In the genomic region with DNA sequence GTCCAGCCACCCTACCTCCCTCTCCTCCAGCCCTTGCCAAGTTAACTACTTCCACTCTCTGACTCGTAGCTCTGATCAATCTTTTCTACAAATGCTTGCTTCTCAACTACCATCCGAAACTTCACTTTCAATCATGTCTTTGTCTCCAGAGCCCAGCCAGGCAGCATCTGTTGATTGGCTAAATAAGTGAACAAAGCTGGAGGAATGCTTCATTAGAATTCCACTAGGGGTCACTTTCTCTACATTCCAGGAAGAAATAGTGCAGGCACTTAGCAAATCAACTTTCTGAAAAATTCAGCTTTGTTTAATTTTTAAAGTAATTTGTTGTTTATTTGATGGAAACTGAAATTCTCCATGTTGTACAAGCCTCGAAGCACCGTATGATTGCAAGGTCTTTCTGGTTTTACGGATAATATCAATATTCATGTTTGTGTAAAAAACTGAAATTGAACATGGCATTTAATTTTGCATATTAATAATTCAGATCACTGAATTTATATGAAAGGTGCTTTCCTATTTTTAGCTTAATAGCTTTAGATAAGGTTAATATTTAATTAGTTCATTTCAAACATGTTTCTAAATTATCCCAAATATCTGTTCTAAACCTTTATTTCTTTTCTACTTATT, we compare ENCODE assay signal across 8 cellular contexts. TPM values are rescaled to one million over a fixed set of nuclear protein-coding genes. Genes with fewer than 3 reads are reported as not detected.
DNase-seq lines count a peak whose midpoint lies in the region; ATAC-seq, FAIRE-seq and TF ChIP-seq lines count a peak whose summit lies in the region.

No MANE protein-coding gene starts in this region.

- H3K27me3 Mint-ChIP-seq in WTC11 (ENCODE audit: low read depth) (no peaks in the 10 kb centered on the region), progenitor cell of endocrine pancreas (no peaks in the 10 kb centered on the region)

- intact Hi-C loops in aorta (cut with DNase I) = loop anchor here (5.0 to 10.0 kb wide), 3 partner anchors 137 to 422 kb away; no protein-coding TSS in a partner anchor

- no peaks in the 10 kb centered on the region for H3K36me3 Mint-ChIP-seq in WTC11
- no peaks in the 10 kb centered on the region for H3K36me3 Mint-ChIP-seq in progenitor cell of endocrine pancreas (ENCODE audit: insufficient read depth)

- DNase-seq in Daoy (ENCODE audit: low read depth) = peak; percentile 33
- peak; percentile 79 for DNase-seq in GM23248
- DNase-seq in NCI-H2081 treated with DMSO at 0.1 percent for 48 hours (lab: John Stamatoyannopoulos, UW) = peak; percentile 9
- no peak for DNase-seq in WTC11 (ENCODE audit: low spot score)
- peak; percentile 4 to 40 for DNase-seq in frontal cortex (ENCODE audit: low spot score in 2 of 2)
- no peak for DNase-seq in progenitor cell of endocrine pancreas (ENCODE audit: low spot score, unreplicated experiment)
- no peak for DNase-seq in activated effector memory CD4-positive, alpha-beta T cell treated with anti-CD3 and anti-CD28 coated beads, Interleukin-2, amount 50 U/mL, for 16 hours
- DNase-seq in aorta = no peak

- POLR2A ChIA-PET in WTC11 (lab: Charles Lee) = interaction anchor here (1.6 kb wide), 1 partner anchor 33 kb away, joined by 3 read pairs; a partner anchor contains a TSS

- H3K9me3 Mint-ChIP-seq in WTC11 = no peaks in the 10 kb centered on the region
- H3K9me3 Mint-ChIP-seq in progenitor cell of endocrine pancreas (ENCODE audit: low read depth) = no peaks in the 10 kb centered on the region

- H3K4me1 ChIP-seq in GM23248 (ENCODE audit: insufficient read depth) = no peaks in the 10 kb centered on the region
- no peaks in the 10 kb centered on the region for H3K4me1 ChIP-seq in aorta (ENCODE audit: control insufficient read depth in 1 of 2, insufficient read depth in 2 of 2, low read length in 2 of 2)

- no peak overlapping the region for H3K4me2 ChIP-seq in GM23248 (ENCODE audit: unreplicated experiment)

- no peaks in the 10 kb centered on the region for H3K27me3 ChIP-seq in GM23248 (replicated peaks; ENCODE audit: insufficient read depth)
- H3K27me3 ChIP-seq in aorta (ENCODE audit: control insufficient read depth in 1 of 2, insufficient read depth in 2 of 2, low read length in 1 of 2) = no peaks in the 10 kb centered on the region

- no peak overlapping the region for H2AFZ ChIP-seq in GM23248

- H3K9ac ChIP-seq in GM23248 = no peak overlapping the region

- no peaks in the 10 kb centered on the region for H3K9me2 ChIP-seq in GM23248 (ENCODE audit: insufficient read depth)

- H3K9me3 ChIP-seq in GM23248 (ENCODE audit: low read depth) (no peaks in the 10 kb centered on the region), aorta (ENCODE audit: control insufficient read depth, low read length) (no peaks in the 10 kb centered on the region)

- H3K4me3 Mint-ChIP-seq in WTC11 = no peak overlapping the region
- no peak overlapping the region for H3K4me3 Mint-ChIP-seq in progenitor cell of endocrine pancreas (ENCODE audit: low read depth)

- H3K4me3 ChIP-seq in GM23248 (no peak overlapping the region), aorta (ENCODE audit: low read length in 2 of 2) (no peak overlapping the region)

- H3K27ac ChIP-seq in GM23248 (no peak overlapping the region), aorta (ENCODE audit: low read depth in 1 of 2, low read length in 2 of 2) (no peak overlapping the region)

- no peaks in the 10 kb centered on the region for H3F3A ChIP-seq in GM23248 (ENCODE audit: insufficient read depth)

- no peaks in the 10 kb centered on the region for H3K79me2 ChIP-seq in GM23248 (ENCODE audit: insufficient read depth)

- TF ChIP-seq CTCF in WTC11 (IDR thresholded peaks at IDR 0.05) = 0 out of 2 replicates have a peak, but pooled peaks have one; percentile 26
- peak; percentile 61 for TF ChIP-seq CTCF in progenitor cell of endocrine pancreas (IDR thresholded peaks at IDR 0.05; ENCODE audit: unreplicated experiment)

- H3K36me3 ChIP-seq in GM23248 (ENCODE audit: low read depth) (no peaks in the 10 kb centered on the region), aorta (ENCODE audit: control insufficient read depth in 1 of 2, insufficient read depth in 2 of 2, low read length in 1 of 2) (no peaks in the 10 kb centered on the region)

- ATAC-seq in WTC11 = peak; percentile 78
- ATAC-seq in aorta (ENCODE audit: low FRiP score) = no peak

- 28 to 34% methylated on average over 5 of the region's 5 CpGs for WGBS in GM23248 (ENCODE audit: low coverage in 1 of 2, low lambda C conversion rate in 2 of 2, missing lambda C conversion rate in 2 of 2), 2 experiments
- WGBS in aorta, 2 donors = 60 to 65% methylated on average over 5 of the region's 5 CpGs

- H3K27ac Mint-ChIP-seq in WTC11 = no peak overlapping the region
- H3K27ac Mint-ChIP-seq in progenitor cell of endocrine pancreas = no peak overlapping the region

- H4K20me1 ChIP-seq in GM23248 (ENCODE audit: insufficient read depth) = no peaks in the 10 kb centered on the region

- FAIRE-seq in frontal cortex (lab: Jason Lieb, UNC) = peak; percentile 70

- CTCF ChIA-PET in WTC11 (lab: Charles Lee) = interaction anchor here (0.5 to 2.2 kb wide), 16 partner anchors 9 to 591 kb away, joined by 3 to 12 read pairs (median 4); a partner anchor contains a TSS

- in situ Hi-C loops in GM23248 (cut with MboI) = loop anchor here (10.0 kb wide), 1 partner anchor 145 kb away; no protein-coding TSS in a partner anchor

- H3K4me1 Mint-ChIP-seq in WTC11 (peaks cover 17% of the 10 kb centered on the region), progenitor cell of endocrine pancreas (ENCODE audit: low read depth) (no peaks in the 10 kb centered on the region)

TF ChIP-seq in WTC11, 78 proteins besides CTCF, POLR2A, EP300 and RAD21 (continues in another document):
- no peak for TF ChIP-seq NFE2L1 (CRISPR knock-in tag; IDR thresholded peaks at IDR 0.05)
- TF ChIP-seq, protein P1, sequence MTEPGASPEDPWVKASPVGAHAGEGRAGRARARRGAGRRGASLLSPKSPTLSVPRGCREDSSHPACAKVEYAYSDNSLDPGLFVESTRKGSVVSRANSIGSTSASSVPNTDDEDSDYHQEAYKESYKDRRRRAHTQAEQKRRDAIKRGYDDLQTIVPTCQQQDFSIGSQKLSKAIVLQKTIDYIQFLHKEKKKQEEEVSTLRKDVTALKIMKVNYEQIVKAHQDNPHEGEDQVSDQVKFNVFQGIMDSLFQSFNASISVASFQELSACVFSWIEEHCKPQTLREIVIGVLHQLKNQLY (CRISPR knock-in tag; IDR thresholded peaks at IDR 0.05) = no peak
- TF ChIP-seq, protein P2, sequence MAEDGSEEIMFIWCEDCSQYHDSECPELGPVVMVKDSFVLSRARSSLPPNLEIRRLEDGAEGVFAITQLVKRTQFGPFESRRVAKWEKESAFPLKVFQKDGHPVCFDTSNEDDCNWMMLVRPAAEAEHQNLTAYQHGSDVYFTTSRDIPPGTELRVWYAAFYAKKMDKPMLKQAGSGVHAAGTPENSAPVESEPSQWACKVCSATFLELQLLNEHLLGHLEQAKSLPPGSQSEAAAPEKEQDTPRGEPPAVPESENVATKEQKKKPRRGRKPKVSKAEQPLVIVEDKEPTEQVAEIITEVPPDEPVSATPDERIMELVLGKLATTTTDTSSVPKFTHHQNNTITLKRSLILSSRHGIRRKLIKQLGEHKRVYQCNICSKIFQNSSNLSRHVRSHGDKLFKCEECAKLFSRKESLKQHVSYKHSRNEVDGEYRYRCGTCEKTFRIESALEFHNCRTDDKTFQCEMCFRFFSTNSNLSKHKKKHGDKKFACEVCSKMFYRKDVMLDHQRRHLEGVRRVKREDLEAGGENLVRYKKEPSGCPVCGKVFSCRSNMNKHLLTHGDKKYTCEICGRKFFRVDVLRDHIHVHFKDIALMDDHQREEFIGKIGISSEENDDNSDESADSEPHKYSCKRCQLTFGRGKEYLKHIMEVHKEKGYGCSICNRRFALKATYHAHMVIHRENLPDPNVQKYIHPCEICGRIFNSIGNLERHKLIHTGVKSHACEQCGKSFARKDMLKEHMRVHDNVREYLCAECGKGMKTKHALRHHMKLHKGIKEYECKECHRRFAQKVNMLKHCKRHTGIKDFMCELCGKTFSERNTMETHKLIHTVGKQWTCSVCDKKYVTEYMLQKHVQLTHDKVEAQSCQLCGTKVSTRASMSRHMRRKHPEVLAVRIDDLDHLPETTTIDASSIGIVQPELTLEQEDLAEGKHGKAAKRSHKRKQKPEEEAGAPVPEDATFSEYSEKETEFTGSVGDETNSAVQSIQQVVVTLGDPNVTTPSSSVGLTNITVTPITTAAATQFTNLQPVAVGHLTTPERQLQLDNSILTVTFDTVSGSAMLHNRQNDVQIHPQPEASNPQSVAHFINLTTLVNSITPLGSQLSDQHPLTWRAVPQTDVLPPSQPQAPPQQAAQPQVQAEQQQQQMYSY (CRISPR knock-in tag; IDR thresholded peaks at IDR 0.05) = no peak
- TF ChIP-seq, protein P3, sequence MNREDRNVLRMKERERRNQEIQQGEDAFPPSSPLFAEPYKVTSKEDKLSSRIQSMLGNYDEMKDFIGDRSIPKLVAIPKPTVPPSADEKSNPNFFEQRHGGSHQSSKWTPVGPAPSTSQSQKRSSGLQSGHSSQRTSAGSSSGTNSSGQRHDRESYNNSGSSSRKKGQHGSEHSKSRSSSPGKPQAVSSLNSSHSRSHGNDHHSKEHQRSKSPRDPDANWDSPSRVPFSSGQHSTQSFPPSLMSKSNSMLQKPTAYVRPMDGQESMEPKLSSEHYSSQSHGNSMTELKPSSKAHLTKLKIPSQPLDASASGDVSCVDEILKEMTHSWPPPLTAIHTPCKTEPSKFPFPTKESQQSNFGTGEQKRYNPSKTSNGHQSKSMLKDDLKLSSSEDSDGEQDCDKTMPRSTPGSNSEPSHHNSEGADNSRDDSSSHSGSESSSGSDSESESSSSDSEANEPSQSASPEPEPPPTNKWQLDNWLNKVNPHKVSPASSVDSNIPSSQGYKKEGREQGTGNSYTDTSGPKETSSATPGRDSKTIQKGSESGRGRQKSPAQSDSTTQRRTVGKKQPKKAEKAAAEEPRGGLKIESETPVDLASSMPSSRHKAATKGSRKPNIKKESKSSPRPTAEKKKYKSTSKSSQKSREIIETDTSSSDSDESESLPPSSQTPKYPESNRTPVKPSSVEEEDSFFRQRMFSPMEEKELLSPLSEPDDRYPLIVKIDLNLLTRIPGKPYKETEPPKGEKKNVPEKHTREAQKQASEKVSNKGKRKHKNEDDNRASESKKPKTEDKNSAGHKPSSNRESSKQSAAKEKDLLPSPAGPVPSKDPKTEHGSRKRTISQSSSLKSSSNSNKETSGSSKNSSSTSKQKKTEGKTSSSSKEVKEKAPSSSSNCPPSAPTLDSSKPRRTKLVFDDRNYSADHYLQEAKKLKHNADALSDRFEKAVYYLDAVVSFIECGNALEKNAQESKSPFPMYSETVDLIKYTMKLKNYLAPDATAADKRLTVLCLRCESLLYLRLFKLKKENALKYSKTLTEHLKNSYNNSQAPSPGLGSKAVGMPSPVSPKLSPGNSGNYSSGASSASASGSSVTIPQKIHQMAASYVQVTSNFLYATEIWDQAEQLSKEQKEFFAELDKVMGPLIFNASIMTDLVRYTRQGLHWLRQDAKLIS (CRISPR knock-in tag; IDR thresholded peaks at IDR 0.05; ENCODE audit: borderline replicate concordance) = no peak

RNA-seq across cellular contexts. Expression of a gene that starts 32.4 kb away (rescaled TPM):
- 3.2 and 6.4 TPM in 2 replicates for total RNA-seq in Daoy (2014; rRNA removed; shearing (Covaris generic))
- 0.86 and 0.89 TPM in 2 replicates for total RNA-seq in GM23248 (2014; rRNA removed; shearing (Covaris generic))
- polyA plus RNA-seq in GM23248 (2016; fragmentation: Nextera tagmentation; extraction: Ambion mirVana) = 0.50 and 1.2 TPM in 2 replicates
- total RNA-seq in WTC11 (2021) = 9.7 to 12.5 TPM (median 10.2 TPM) in 3 replicates
- total RNA-seq in frontal cortex = 3.3 TPM
- total RNA-seq in progenitor cell of endocrine pancreas = 7.0 and 7.1 TPM in 2 replicates
- 1 to 10 TPM; 2.5 to 9.9 TPM for total RNA-seq in aorta
- under 1 TPM; 0.13 to 0.67 TPM for polyA plus RNA-seq in aorta

Comparison
In these comparisons a context has a peak if more than half of its experiments do, and no peak if none do; other contexts are left out.
1. DNase-seq: peak in Daoy (single experiment), GM23248 (single experiment), NCI-H2081 treated with DMSO at 0.1 percent for 48 hours (single experiment) and frontal cortex (2 of 2); none in WTC11 (single experiment), progenitor cell of endocrine pancreas (single experiment), activated effector memory CD4-positive, alpha-beta T cell treated with anti-CD3 and anti-CD28 coated beads, Interleukin-2, amount 50 U/mL, for 16 hours (single experiment) and aorta (0 of 2).